In genomic region chr12:38477341-38478090, GRCh38 we compare ENCODE assay signal across 19 cellular contexts.
A peak's percentile ranks its signal among the peaks of the same experiment; 100 is the strongest.
DNase-seq lines count a peak whose midpoint lies in the region; ATAC-seq, FAIRE-seq and TF ChIP-seq lines count a peak whose summit lies in the region.
"Had no signal": no experiment of that assay in that cellular context is flagged by ENCODE, and none has a peak within 500 bp of the region (broad histone marks: within the 10 kb centered on the region; RNA-seq: fewer than 3 reads in every experiment).

No MANE protein-coding gene starts in this region.

- no peak for ATAC-seq in HG03432 (IDR thresholded peaks at IDR 0.05; ENCODE audit: unreplicated experiment)
- ATAC-seq: GM12878, HCT116 had no signal

- H3K27ac ChIP-seq in mesendoderm (ENCODE audit: low read depth, low read length) (no peak overlapping the region), small intestine (ENCODE audit: low read depth in 1 of 2, low read length in 1 of 2) (no peak overlapping the region)
- H3K27ac ChIP-seq: BLaER1 treated with 17β-estradiol and CSF1 and Interleukin-3, amounts not matched to agents 10 nM and 100 nM had no signal

- H3K4me3 ChIP-seq in mesendoderm (ENCODE audit: low read length) = no peak overlapping the region
- H3K4me3 ChIP-seq in small intestine (ENCODE audit: low read depth in 1 of 2, low read length in 2 of 2) = no peak overlapping the region
- H3K4me3 ChIP-seq: BLaER1 treated with 17β-estradiol and CSF1 and Interleukin-3, amounts not matched to agents 10 nM and 100 nM; GM12878 had no signal

- peaks cover 2% of the 10 kb centered on the region for H3K4me1 ChIP-seq in mesendoderm (ENCODE audit: control insufficient read depth, low read depth, low read length)
- H3K4me1 ChIP-seq in small intestine (ENCODE audit: control insufficient read depth in 2 of 2, insufficient read depth in 1 of 2, low read depth in 1 of 2, low read length in 1 of 2) = no peaks in the 10 kb centered on the region

- H3K36me3 ChIP-seq in mesendoderm (ENCODE audit: control insufficient read depth, insufficient read depth, low read length) (no peaks in the 10 kb centered on the region), small intestine (ENCODE audit: control insufficient read depth in 2 of 2, insufficient read depth in 2 of 2, low read length in 2 of 2) (no peaks in the 10 kb centered on the region)
- H3K36me3 ChIP-seq: BLaER1 treated with 17β-estradiol and CSF1 and Interleukin-3, amounts not matched to agents 10 nM and 100 nM had no signal

- FAIRE-seq in small intestine (lab: Jason Lieb, UNC) = no peak
- FAIRE-seq: GM12878 had no signal

- no peak overlapping the region for H3K4me2 ChIP-seq in mesendoderm (ENCODE audit: low read length)
- H3K4me2 ChIP-seq: BLaER1 treated with 17β-estradiol and CSF1 and Interleukin-3, amounts not matched to agents 10 nM and 100 nM had no signal

- H4K8ac ChIP-seq in mesendoderm (ENCODE audit: low read depth, low read length) = no peak overlapping the region

- no peak overlapping the region for H3K56ac ChIP-seq in mesendoderm (ENCODE audit: low read length)

- no peak overlapping the region for H2AK5ac ChIP-seq in mesendoderm (ENCODE audit: low read length)

- no peaks in the 10 kb centered on the region for H3K27me3 ChIP-seq in mesendoderm (ENCODE audit: insufficient read depth, low read length, poor library complexity)
- no peaks in the 10 kb centered on the region for H3K27me3 ChIP-seq in small intestine (ENCODE audit: control insufficient read depth in 2 of 2, insufficient read depth in 2 of 2, low read length in 2 of 2)
- H3K27me3 ChIP-seq: BLaER1 treated with 17β-estradiol and CSF1 and Interleukin-3, amounts not matched to agents 10 nM and 100 nM had no signal

- DNase-seq in SIG-M5 treated with dmso at 0.1 percent for 504 hours (lab: John Stamatoyannopoulos, UW; ENCODE audit: unreplicated experiment) (peak; percentile 11), SIG-M5 (lab: John Stamatoyannopoulos, UW) (no peak), NCI-H226 (peak; percentile 38), mesendoderm (peak; percentile 94), small intestine (no peak)
- DNase-seq: CD8-positive, alpha-beta memory T cell; COR-L47; DMS 273 treated with DMSO at 0.1 percent for 48 hours; DMS53; DND-41; EL; GOT3; H7; HFFc6 had no signal

- H3K9me3 ChIP-seq in small intestine (ENCODE audit: control insufficient read depth, low read depth) = no peaks in the 10 kb centered on the region

- H2BK15ac ChIP-seq in mesendoderm (replicated peaks; ENCODE audit: low read depth) = no peak overlapping the region

- no peak overlapping the region for H2BK120ac ChIP-seq in mesendoderm (ENCODE audit: low read depth, low read length)

- no peak overlapping the region for H3K4ac ChIP-seq in mesendoderm (ENCODE audit: low read depth, low read length)

- H3K9ac ChIP-seq in mesendoderm (ENCODE audit: low read length) = no peak overlapping the region
- H3K9ac ChIP-seq: BLaER1 treated with 17β-estradiol and CSF1 and Interleukin-3, amounts not matched to agents 10 nM and 100 nM had no signal

- H3K18ac ChIP-seq in mesendoderm (ENCODE audit: low read length) = no peak overlapping the region

- no peak overlapping the region for H2BK5ac ChIP-seq in mesendoderm (ENCODE audit: low read length)

- no peaks in the 10 kb centered on the region for H3K79me2 ChIP-seq in mesendoderm (ENCODE audit: control insufficient read depth, insufficient read depth, low read length)

- no peak for TF ChIP-seq RAD21 in Ishikawa (IDR thresholded peaks at IDR 0.05; ENCODE audit: low read depth)

- no peak overlapping the region for H4K5ac ChIP-seq in mesendoderm (ENCODE audit: low read length)

- TF ChIP-seq EP300 in Ishikawa (IDR thresholded peaks at IDR 0.05; ENCODE audit: borderline replicate concordance) = no peak

- H3K23ac ChIP-seq in mesendoderm (ENCODE audit: low read length) = no peak overlapping the region

- no peaks in the 10 kb centered on the region for H3K79me1 ChIP-seq in mesendoderm (ENCODE audit: low read length)

TF ChIP-seq in Ishikawa, 13 proteins besides CTCF, POLR2A, EP300 and RAD21:
- TF ChIP-seq TCF12 (IDR thresholded peaks at IDR 0.05; ENCODE audit: low read depth) = no peak
- no peak for TF ChIP-seq ZBTB7A (IDR thresholded peaks at IDR 0.05; ENCODE audit: low read depth)
- TF ChIP-seq CEBPB (IDR thresholded peaks at IDR 0.05) = peak; percentile 72; the same call in 1 of the 2 replicates

Comparison
In these comparisons a context has a peak if more than half of its experiments do, and no peak if none do; other contexts are left out.
1. DNase-seq: peak in SIG-M5 treated with dmso at 0.1 percent for 504 hours (single experiment), NCI-H226 (single experiment) and mesendoderm (single experiment); none in SIG-M5 (single experiment) and small intestine (single experiment).